In the genomic region with DNA sequence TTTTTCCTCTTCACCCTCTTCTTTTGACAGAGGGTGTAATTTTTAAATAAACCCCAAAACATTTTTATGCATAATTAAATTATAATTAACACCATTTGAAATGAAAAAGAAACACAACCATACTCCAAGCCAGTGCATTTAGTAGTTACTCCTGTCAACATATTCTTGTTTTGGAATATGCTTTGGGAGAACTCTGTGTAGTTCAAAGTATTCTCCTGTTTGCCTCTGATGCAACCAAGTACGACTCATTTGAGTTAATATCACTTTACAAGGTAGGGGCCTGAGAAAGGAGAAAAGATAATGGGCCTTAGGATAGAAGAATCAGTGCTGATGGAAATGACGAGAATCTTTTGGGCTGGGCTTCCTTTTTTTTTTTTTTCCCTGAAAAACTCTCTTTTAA, we compare ENCODE assay signal across 13 cellular contexts. TPM values are rescaled to one million over a fixed set of nuclear protein-coding genes. Genes with fewer than 3 reads are reported as not detected.
A peak's percentile ranks its signal among the peaks of the same experiment; 100 is the strongest.
DNase-seq lines count a peak whose midpoint lies in the region; ATAC-seq, FAIRE-seq and TF ChIP-seq lines count a peak whose summit lies in the region.
"Had no signal": no experiment of that assay in that cellular context is flagged by ENCODE, and none has a peak within 500 bp of the region (broad histone marks: within the 10 kb centered on the region; RNA-seq: fewer than 3 reads in every experiment).

No MANE protein-coding gene starts in this region.

- no peaks in the 10 kb centered on the region for H3K9me2 ChIP-seq in GM23248 (ENCODE audit: insufficient read depth)

- H3K9me3 ChIP-seq in GM23248 (ENCODE audit: low read depth) = no peaks in the 10 kb centered on the region
- H3K9me3 ChIP-seq in SK-N-MC (ENCODE audit: low read depth, low read length) = peaks cover 4% of the 10 kb centered on the region; the same call in 1 of the 2 replicates
- H3K9me3 ChIP-seq in body of pancreas = no peaks in the 10 kb centered on the region
- H3K9me3 ChIP-seq in pancreas = no peaks in the 10 kb centered on the region
- H3K9me3 ChIP-seq: SJSA1 had no signal

- no peaks in the 10 kb centered on the region for H3K27me3 Mint-ChIP-seq in progenitor cell of endocrine pancreas

- peak overlapping the region; percentile 51 for H3K4me3 Mint-ChIP-seq in progenitor cell of endocrine pancreas (ENCODE audit: low read depth)
- H3K4me3 Mint-ChIP-seq: activated naive CD4-positive, alpha-beta T cell treated with anti-CD3 and anti-CD28 coated beads for 36 hours had no signal

- H3K36me3 ChIP-seq in GM23248 (ENCODE audit: low read depth) (no peaks in the 10 kb centered on the region), SK-N-MC (ENCODE audit: insufficient read depth, low read length) (peaks cover 20% of the 10 kb centered on the region), body of pancreas (replicated peaks in 1 of 2; ENCODE audit: insufficient read depth in 1 of 2, low read depth in 2 of 2) (no peaks in the 10 kb centered on the region), pancreas (no peaks in the 10 kb centered on the region)
- H3K36me3 ChIP-seq: SJSA1 had no signal

- peaks cover 41% of the 10 kb centered on the region for H3K4me1 Mint-ChIP-seq in progenitor cell of endocrine pancreas (ENCODE audit: low read depth)

- H3K27ac ChIP-seq in GM23248 = peak overlapping the region; percentile 96; the same call in 1 of the 2 replicates
- peak overlapping the region; percentile 69 for H3K27ac ChIP-seq in SK-N-MC
- H3K27ac ChIP-seq in body of pancreas = no peak overlapping the region
- no peak overlapping the region for H3K27ac ChIP-seq in pancreas
- no peak overlapping the region for H3K27ac ChIP-seq in RWPE1
- H3K27ac ChIP-seq: SJSA1 had no signal

- H3K4me1 ChIP-seq in GM23248 (ENCODE audit: insufficient read depth) (peaks cover 34% of the 10 kb centered on the region), body of pancreas (no peaks in the 10 kb centered on the region), pancreas (peaks cover 0 to 6% (median 4%) of the 10 kb centered on the region in 3 donors)

- POLR2A ChIA-PET in RWPE1 (lab: Yijun Ruan, JAX; ENCODE audit: low non-redundant PET) = no interaction called here

- no peaks in the 10 kb centered on the region for H3K9me3 Mint-ChIP-seq in progenitor cell of endocrine pancreas (ENCODE audit: low read depth)
- H3K9me3 Mint-ChIP-seq: activated naive CD4-positive, alpha-beta T cell treated with anti-CD3 and anti-CD28 coated beads for 36 hours had no signal

- no peak overlapping the region for H3K27ac Mint-ChIP-seq in progenitor cell of endocrine pancreas
- H3K27ac Mint-ChIP-seq: activated naive CD4-positive, alpha-beta T cell treated with anti-CD3 and anti-CD28 coated beads for 36 hours had no signal

- H3K27me3 ChIP-seq in GM23248 (replicated peaks; ENCODE audit: insufficient read depth) (no peaks in the 10 kb centered on the region), body of pancreas (no peaks in the 10 kb centered on the region), pancreas (no peaks in the 10 kb centered on the region)
- H3K27me3 ChIP-seq: SJSA1 had no signal

- CTCF ChIA-PET in RWPE1 (lab: Yijun Ruan, JAX) = interaction anchor here (0.6 to 0.7 kb wide), 2 partner anchors 102 to 543 kb away, joined by 3 read pairs; no protein-coding TSS in a partner anchor

- DNase-seq in GM23248 (peak; percentile 52), SK-N-MC (ENCODE audit: low read depth, low spot score) (no peak), fibroblast of gingiva (ENCODE audit: low read depth) (peak; percentile 4), progenitor cell of endocrine pancreas (ENCODE audit: low spot score, unreplicated experiment) (no peak), body of pancreas (no peak), pancreas (no peak), RWPE1 (ENCODE audit: low spot score) (no peak)
- DNase-seq: activated naive CD4-positive, alpha-beta T cell treated with anti-CD3 and anti-CD28 coated beads for 36 hours; effector CD4-positive, alpha-beta T cell; H7; NCI-H526 had no signal

- H3K4me3 ChIP-seq in GM23248 = peak overlapping the region; percentile 98
- H3K4me3 ChIP-seq in SK-N-MC = peak overlapping the region; percentile 97
- no peak overlapping the region for H3K4me3 ChIP-seq in body of pancreas
- H3K4me3 ChIP-seq in pancreas = no peak overlapping the region
- H3K4me3 ChIP-seq: SJSA1 had no signal

- TF ChIP-seq CTCF in progenitor cell of endocrine pancreas (IDR thresholded peaks at IDR 0.05; ENCODE audit: unreplicated experiment) (no peak), body of pancreas (IDR thresholded peaks at IDR 0.05) (no peak), pancreas (IDR thresholded peaks at IDR 0.05) (no peak), RWPE1 (conservative IDR thresholded peaks at IDR 0.05; ENCODE audit: low read depth) (no peak)

- peaks cover 61% of the 10 kb centered on the region for H3K79me2 ChIP-seq in GM23248 (ENCODE audit: insufficient read depth)

- FAIRE-seq in pancreas (lab: Jason Lieb, UNC) = no peak

- no peak for TF ChIP-seq POLR2A in body of pancreas (IDR thresholded peaks at IDR 0.05)

- H4K20me1 ChIP-seq in GM23248 (ENCODE audit: insufficient read depth) = no peaks in the 10 kb centered on the region

- H3K9ac ChIP-seq in GM23248 = peak overlapping the region; percentile 96
- H3K9ac ChIP-seq in SK-N-MC (ENCODE audit: insufficient read length) = peak overlapping the region; percentile 87

- intact Hi-C loops in body of pancreas (cut with DNase I) (no loop called here), pancreas (cut with DNase I) (no loop called here)

- H3K36me3 Mint-ChIP-seq in progenitor cell of endocrine pancreas (ENCODE audit: insufficient read depth) = no peaks in the 10 kb centered on the region

- WGBS in GM23248 (ENCODE audit: low coverage in 1 of 2, low lambda C conversion rate in 2 of 2, missing lambda C conversion rate in 2 of 2), 2 experiments = 6 to 10% methylated on average over 2 of the region's 2 CpGs
- WGBS in body of pancreas, 2 donors = 66 to 79% methylated on average over 2 of the region's 2 CpGs
- WGBS in pancreas, 2 donors = 72 to 78% methylated on average over 2 of the region's 2 CpGs

- H3K4me2 ChIP-seq in GM23248 (ENCODE audit: unreplicated experiment) = peak overlapping the region; percentile 97

- peak overlapping the region; percentile 96 for H2AFZ ChIP-seq in GM23248

- H3F3A ChIP-seq in GM23248 (ENCODE audit: insufficient read depth) = peaks cover 30% of the 10 kb centered on the region

- ATAC-seq in body of pancreas (no peak), pancreas (no peak), HG02870 (IDR thresholded peaks at IDR 0.05; ENCODE audit: unreplicated experiment) (no peak)

- in situ Hi-C loops in GM23248 (cut with MboI) = no loop called here

RNA-seq across cellular contexts. Expression of a gene that starts 2.7 kb away (rescaled TPM):
- total RNA-seq in GM23248 (2014; rRNA removed; shearing (Covaris generic)) = 42.7 and 43.2 TPM in 2 replicates
- polyA plus RNA-seq in GM23248 (2016; fragmentation: Nextera tagmentation; extraction: Ambion mirVana) = 11.6 and 13.0 TPM in 2 replicates
- total RNA-seq in progenitor cell of endocrine pancreas = 55.2 and 63.1 TPM in 2 replicates
- total RNA-seq in body of pancreas = 10 to 100 TPM in 1 of 2 donors, 1 to 10 TPM in 1; 9.1 to 26.7 TPM
- total RNA-seq in pancreas = 1 to 10 TPM; 6.3 to 9.1 (median 7.3) TPM
- 1 to 10 TPM; 1.9 to 5.6 TPM for polyA plus RNA-seq in pancreas

Comparison
In these comparisons a context has a peak if more than half of its experiments do, and no peak if none do; other contexts are left out.
1. DNase-seq: peak in GM23248 (single experiment) and fibroblast of gingiva (single experiment); none in SK-N-MC (single experiment), progenitor cell of endocrine pancreas (single experiment), body of pancreas (0 of 4), pancreas (0 of 6) and RWPE1 (single experiment).
2. H3K27ac ChIP-seq: peak in GM23248 (single experiment) and SK-N-MC (single experiment); none in body of pancreas (0 of 4), pancreas (0 of 4) and RWPE1 (single experiment).
3. H3K4me3 ChIP-seq: peak in GM23248 (single experiment) and SK-N-MC (single experiment); none in body of pancreas (0 of 2) and pancreas (0 of 4).